In genomic region chr14:73307261-73307660, GRCh38 we compare ENCODE assay signal across 28 cellular contexts.
"Had no signal": no experiment of that assay in that cellular context is flagged by ENCODE, and none has a peak within 500 bp of the region (broad histone marks: within the 10 kb centered on the region; RNA-seq: fewer than 3 reads in every experiment).

No MANE protein-coding gene starts in this region.

- H3K36me3 ChIP-seq: brain microvascular endothelial cell had no signal

- ATAC-seq: activated CD8-positive, alpha-beta T cell treated with anti-CD3 and anti-CD28 coated beads for 36 hours; esophagus mucosa; T-cell had no signal

- H3K9me3 Mint-ChIP-seq: activated CD8-positive, alpha-beta T cell treated with anti-CD3 and anti-CD28 coated beads for 36 hours; activated naive CD4-positive, alpha-beta T cell treated with anti-CD3 and anti-CD28 coated beads, Interleukin-2, amount 50 U/mL, for 24 hours; activated T-helper 1 cell treated with anti-CD3 and anti-CD28 coated beads, Interleukin-12 subunit alpha, Interleukin-12 subunit beta, Interleukin-2, Interleukin-4 antibody, amounts not matched to agents 30 ng/mL and 10 ng/mL and 1 ng/mL, durations not matched to agents 14 hours and 24 hours and 36 hours; activated T-helper 2 cell treated with anti-CD3 and anti-CD28 coated beads, Interferon-gamma antibody, Interleukin-2, Interleukin-4, amounts not matched to agents 10 μg/mL and 5 μg/mL and 100 μg/mL, durations not matched to agents 14 hours and 24 hours and 36 hours; central memory CD8-positive, alpha-beta T cell; T-cell; T-helper 1 cell treated with Interleukin-12 subunit alpha and Interleukin-12 subunit beta and Interleukin-4 antibody, amounts not matched to agents 30 μg/mL and 1 μg/mL, for 36 hours; T-helper 2 cell treated with Interferon-gamma antibody and Interleukin-4, amounts not matched to agents 5 μg/mL and 100 μg/mL, for 36 hours had no signal

- H3K27me3 ChIP-seq: brain microvascular endothelial cell had no signal

- H3K4me3 Mint-ChIP-seq: activated CD8-positive, alpha-beta T cell treated with anti-CD3 and anti-CD28 coated beads for 36 hours; activated naive CD4-positive, alpha-beta T cell treated with anti-CD3 and anti-CD28 coated beads for 36 hours; activated naive CD4-positive, alpha-beta T cell treated with anti-CD3 and anti-CD28 coated beads, Interleukin-2, amount 50 U/mL, for 24 hours; activated naive CD8-positive, alpha-beta T cell treated with anti-CD3 and anti-CD28 coated beads, Interleukin-2, amount 10 ng/mL, durations not matched to agents 7 days and 5 days; activated T-helper 1 cell treated with anti-CD3 and anti-CD28 coated beads, Interleukin-12 subunit alpha, Interleukin-12 subunit beta, Interleukin-2, Interleukin-4 antibody, amounts not matched to agents 30 ng/mL and 10 ng/mL and 1 ng/mL, durations not matched to agents 14 hours and 24 hours and 36 hours; central memory CD8-positive, alpha-beta T cell; T-cell; T-helper 1 cell treated with Interleukin-12 subunit alpha and Interleukin-12 subunit beta and Interleukin-4 antibody, amounts not matched to agents 30 μg/mL and 1 μg/mL, for 36 hours; T-helper 2 cell treated with Interferon-gamma antibody and Interleukin-4, amounts not matched to agents 5 μg/mL and 100 μg/mL, for 36 hours had no signal

- DNase-seq: activated CD4-positive, alpha-beta T cell treated with anti-CD3 and anti-CD28 coated beads for 1 hour; activated CD4-positive, alpha-beta T cell treated with anti-CD3 and anti-CD28 coated beads for 4 hours; activated CD4-positive, alpha-beta T cell treated with anti-CD3 and anti-CD28 coated beads, Interleukin-2, amount 50 U/mL, for 1 hour; activated CD4-positive, alpha-beta T cell treated with anti-CD3 and anti-CD28 coated beads, Interleukin-2, amount 50 U/mL, for 48 hours; activated CD8-positive, alpha-beta memory T cell treated with anti-CD3 and anti-CD28 coated beads for 24 hours; activated CD8-positive, alpha-beta T cell treated with anti-CD3 and anti-CD28 coated beads for 36 hours; activated effector memory CD4-positive, alpha-beta T cell treated with anti-CD3 and anti-CD28 coated beads, Interleukin-2, amount 50 U/mL, for 16 hours; activated naive CD4-positive, alpha-beta T cell treated with anti-CD3 and anti-CD28 coated beads for 36 hours; activated naive CD8-positive, alpha-beta T cell treated with anti-CD3 and anti-CD28 coated beads, Interleukin-2, amount 10 ng/mL, durations not matched to agents 7 days and 5 days; activated T-cell treated with anti-CD3 and anti-CD28 coated beads, Interleukin-2, amount 50 U/mL, for 1 hour; activated T-cell treated with anti-CD3 and anti-CD28 coated beads, Interleukin-2, amount 50 U/mL, for 48 hours; amniotic stem cell; anterior cingulate cortex; brain microvascular endothelial cell; cortex of kidney; effector CD8-positive, alpha-beta T cell; foreskin fibroblast; head of caudate nucleus; SW 1271; T-cell; T1000 had no signal

- H3K27ac Mint-ChIP-seq: activated CD8-positive, alpha-beta T cell treated with anti-CD3 and anti-CD28 coated beads for 36 hours; activated naive CD4-positive, alpha-beta T cell treated with anti-CD3 and anti-CD28 coated beads for 36 hours; activated naive CD4-positive, alpha-beta T cell treated with anti-CD3 and anti-CD28 coated beads, Interleukin-2, amount 50 U/mL, for 24 hours; activated naive CD8-positive, alpha-beta T cell treated with anti-CD3 and anti-CD28 coated beads, Interleukin-2, amount 10 ng/mL, durations not matched to agents 7 days and 5 days; activated T-helper 1 cell treated with anti-CD3 and anti-CD28 coated beads, Interleukin-12 subunit alpha, Interleukin-12 subunit beta, Interleukin-2, Interleukin-4 antibody, amounts not matched to agents 30 ng/mL and 10 ng/mL and 1 ng/mL, durations not matched to agents 14 hours and 24 hours and 36 hours; activated T-helper 2 cell treated with anti-CD3 and anti-CD28 coated beads, Interferon-gamma antibody, Interleukin-2, Interleukin-4, amounts not matched to agents 10 μg/mL and 5 μg/mL and 100 μg/mL, durations not matched to agents 14 hours and 24 hours and 36 hours; T-helper 1 cell treated with Interleukin-12 subunit alpha and Interleukin-12 subunit beta and Interleukin-4 antibody, amounts not matched to agents 30 μg/mL and 1 μg/mL, for 36 hours; T-helper 2 cell treated with Interferon-gamma antibody and Interleukin-4, amounts not matched to agents 5 μg/mL and 100 μg/mL, for 36 hours had no signal

- H3K27me3 Mint-ChIP-seq: activated CD8-positive, alpha-beta T cell treated with anti-CD3 and anti-CD28 coated beads for 36 hours; activated naive CD4-positive, alpha-beta T cell treated with anti-CD3 and anti-CD28 coated beads, Interleukin-2, amount 50 U/mL, for 24 hours; activated naive CD8-positive, alpha-beta T cell treated with anti-CD3 and anti-CD28 coated beads, Interleukin-2, amount 10 ng/mL, durations not matched to agents 7 days and 5 days; central memory CD8-positive, alpha-beta T cell; T-cell had no signal

- H3K27ac ChIP-seq: brain microvascular endothelial cell had no signal
